Comparison of ENCODE assay signal across 26 cellular contexts in the genomic region with DNA sequence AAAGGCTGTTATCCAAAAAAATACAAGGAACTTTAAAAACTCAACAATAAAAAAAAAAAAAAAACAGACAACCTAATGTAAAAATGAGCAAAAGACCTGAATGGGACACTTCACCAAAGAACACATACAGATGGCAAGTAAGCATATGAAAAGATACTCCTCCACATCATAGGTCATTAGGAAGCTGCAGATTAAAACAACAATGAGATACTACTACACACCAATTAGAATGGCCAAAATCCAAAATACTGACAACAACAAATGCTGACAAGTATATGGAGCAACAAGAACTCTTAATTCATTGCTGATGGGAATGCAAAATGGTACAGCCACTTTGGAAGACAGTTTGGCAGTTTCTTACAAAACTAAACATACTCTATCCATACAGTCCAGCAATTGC.
"Had no signal": no experiment of that assay in that cellular context is flagged by ENCODE, and none has a peak within 500 bp of the region (broad histone marks: within the 10 kb centered on the region; RNA-seq: fewer than 3 reads in every experiment).

No MANE protein-coding gene starts in this region.

- H3K9me3 ChIP-seq: ovary, psoas muscle, thoracic aorta, thyroid gland, upper lobe of left lung, vagina had no signal

- ATAC-seq: naive thymus-derived CD4-positive, alpha-beta T cell; natural killer cell; psoas muscle; right cardiac atrium; sciatic nerve; stimulated activated effector memory CD8-positive, alpha-beta T cell treated with anti-CD3 and anti-CD28 coated beads, Interleukin-12 subunit alpha, Interleukin-12 subunit beta, amount 100 ng/mL, for 72 hours; stimulated activated naive B cell treated with anti-CD40 and anti-IgM and Interleukin-4, amounts not matched to agents 10 μg/mL and 1 μg/mL and 100 μg/mL, for 72 hours had no signal

- H3K27me3 ChIP-seq: neural progenitor cell, ovary, stomach, thyroid gland, tibial nerve, upper lobe of left lung, vagina had no signal

- H2AFZ ChIP-seq: neural progenitor cell, parathyroid adenoma had no signal

- H3K4me1 ChIP-seq: neural progenitor cell, parathyroid adenoma, psoas muscle, stomach, thyroid gland, tibial nerve, upper lobe of left lung, vagina had no signal

- H3K79me2 ChIP-seq: parathyroid adenoma had no signal

- H3K36me3 ChIP-seq: neural progenitor cell, ovary, thyroid gland, upper lobe of left lung, vagina had no signal

- H3K27ac ChIP-seq: neural progenitor cell, ovary, parathyroid adenoma, psoas muscle, skin epidermis, stomach, thoracic aorta, thyroid gland, tibial nerve, upper lobe of left lung, vagina had no signal

- DNase-seq: naive thymus-derived CD4-positive, alpha-beta T cell; natural killer cell; occipital lobe; ovary; posterior cingulate gyrus; psoas muscle; right cardiac atrium; stimulated activated CD4-positive, alpha-beta T cell treated with anti-CD3 and anti-CD28 coated beads, Interleukin-15, amount 100 ng/mL, for 24 hours; stimulated activated CD4-positive, alpha-beta T cell treated with anti-CD3 and anti-CD28 coated beads, Interleukin-2, amount 100 ng/mL, for 24 hours; stimulated activated CD4-positive, alpha-beta T cell treated with anti-CD3 and anti-CD28 coated beads, Interleukin-2, amount 100 ng/mL, for 48 hours; stimulated activated CD4-positive, alpha-beta T cell treated with anti-CD3 and anti-CD28 coated beads, Interleukin-4, amount 100 ng/mL, for 24 hours; stimulated activated naive B cell treated with anti-CD40 and anti-IgM and Interleukin-4, amounts not matched to agents 10 μg/mL and 1 μg/mL and 100 μg/mL, for 72 hours; stimulated activated naive CD4-positive, alpha-beta T cell treated with Interleukin-2 at 50 U/mL for 16 hours; stomach; thyroid gland; trophoblast cell; upper lobe of left lung had no signal

- H3K4me3 ChIP-seq: neural progenitor cell, ovary, psoas muscle, skin epidermis, stomach, thoracic aorta, thyroid gland, tibial nerve, upper lobe of left lung, vagina had no signal

- H3K4me2 ChIP-seq: neural progenitor cell had no signal

- H3K9ac ChIP-seq: neural progenitor cell, parathyroid adenoma had no signal

- FAIRE-seq: urothelium cell line had no signal
